In the genomic region with DNA sequence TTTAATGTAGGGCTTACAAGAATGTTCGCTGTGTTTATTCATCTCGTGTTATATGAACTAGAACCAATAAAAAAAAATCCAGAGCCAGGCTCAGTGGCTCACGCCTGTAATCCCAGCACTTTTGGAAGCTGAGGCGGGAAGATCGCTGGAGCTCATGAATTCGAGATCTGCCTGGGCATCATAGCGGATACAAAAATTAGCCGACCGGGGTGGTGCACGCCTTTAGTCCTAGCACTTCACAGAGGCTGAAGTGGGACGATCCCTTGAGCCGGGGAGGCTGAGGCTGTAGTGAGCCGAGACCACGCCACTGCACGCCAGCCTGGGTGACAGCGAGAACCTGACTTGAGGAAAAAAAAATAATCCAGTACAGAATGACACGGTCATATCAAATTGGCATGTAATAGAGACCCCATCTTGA, we compare ENCODE assay signal across 8 cellular contexts. TPM values are rescaled to one million over a fixed set of nuclear protein-coding genes. Genes with fewer than 3 reads are reported as not detected.
DNase-seq lines count a peak whose midpoint lies in the region; ATAC-seq and TF ChIP-seq lines count a peak whose summit lies in the region.

No MANE protein-coding gene starts in this region.

- H3K27me3 ChIP-seq in esophagus (ENCODE audit: control insufficient read depth in 1 of 2, insufficient read depth in 2 of 2, low read length in 2 of 2) (no peaks in the 10 kb centered on the region), osteoblast (ENCODE audit: insufficient read depth, low read length) (no peaks in the 10 kb centered on the region)

- H3K4me3 ChIP-seq in esophagus (ENCODE audit: low read depth in 1 of 2, low read length in 2 of 2) (peak overlapping the region; percentile 49 to 80), osteoblast (ENCODE audit: insufficient read depth, low read length) (peak overlapping the region; percentile 73)

- TF ChIP-seq CTCF in osteoblast (IDR thresholded peaks at IDR 0.05; ENCODE audit: extremely low read depth, low read depth, low read length), result no peak

- H3K4me2 ChIP-seq in osteoblast (ENCODE audit: insufficient read depth, low read length), result peak overlapping the region; percentile 99

- DNase-seq in DMS 273 (lab: John Stamatoyannopoulos, UW; ENCODE audit: unreplicated experiment) (peak; percentile 44), DMS 273 treated with DMSO at 0.1 percent for 48 hours (lab: John Stamatoyannopoulos, UW) (no peak), UCSD-AML1 (lab: John Stamatoyannopoulos, UW; ENCODE audit: unreplicated experiment) (peak; percentile 52), osteoblast (ENCODE audit: insufficient read length, low spot score, missing footprints) (no peak), iPS-NIHi7 (ENCODE audit: extremely low spot score) (no peak)

- H4K20me1 ChIP-seq in osteoblast (ENCODE audit: insufficient read depth, low read length), result no peaks in the 10 kb centered on the region

- 0% methylated on average over 17 of the region's 17 CpGs for WGBS in esophagus, 2 donors

- ATAC-seq in HG03439 (IDR thresholded peaks at IDR 0.05; ENCODE audit: unreplicated experiment) (peak; percentile 15), HG03097 (IDR thresholded peaks at IDR 0.05; ENCODE audit: low FRiP score, unreplicated experiment) (no peak)

- peak overlapping the region; percentile 85 for H2AFZ ChIP-seq in osteoblast (ENCODE audit: low read length)

- no peaks in the 10 kb centered on the region for H3K79me2 ChIP-seq in osteoblast (ENCODE audit: insufficient read depth, low read length)

- no peaks in the 10 kb centered on the region for H3K36me3 ChIP-seq in esophagus (ENCODE audit: control insufficient read depth in 2 of 2, insufficient read depth in 2 of 2, low read length in 1 of 2)
- no peaks in the 10 kb centered on the region for H3K36me3 ChIP-seq in osteoblast (ENCODE audit: insufficient read depth, low read length)

- H3K9me3 ChIP-seq in esophagus (ENCODE audit: control insufficient read depth in 2 of 2, insufficient read depth in 1 of 2, low read depth in 1 of 2, low read length in 1 of 2) (no peaks in the 10 kb centered on the region), osteoblast (ENCODE audit: low read depth, low read length) (no peaks in the 10 kb centered on the region)

- H3K27ac ChIP-seq in esophagus (ENCODE audit: low read depth in 2 of 2, low read length in 1 of 2), result peak overlapping the region in 1 of 2 donors; percentile 68
- H3K27ac ChIP-seq in osteoblast (ENCODE audit: low read depth, low read length), result peak overlapping the region; percentile 85

- H3K4me1 ChIP-seq in esophagus (ENCODE audit: control insufficient read depth in 2 of 2, insufficient read depth in 2 of 2, low read length in 1 of 2) (peaks cover 3 to 4% of the 10 kb centered on the region in 2 donors), osteoblast (ENCODE audit: insufficient read depth, low read length) (peaks cover 15% of the 10 kb centered on the region)

RNA-seq across cellular contexts. Expression of a gene that starts 46.2 kb away (rescaled TPM):
- not detected for polyA plus RNA-seq in esophagus
- total RNA-seq in osteoblast, result not detected in 2 replicates

Comparison
In these comparisons a context has a peak if more than half of its experiments do, and no peak if none do; other contexts are left out.
1. DNase-seq: peak in DMS 273 (single experiment) and UCSD-AML1 (single experiment); none in DMS 273 treated with DMSO at 0.1 percent for 48 hours (single experiment), osteoblast (single experiment) and iPS-NIHi7 (single experiment).